In the genomic region with DNA sequence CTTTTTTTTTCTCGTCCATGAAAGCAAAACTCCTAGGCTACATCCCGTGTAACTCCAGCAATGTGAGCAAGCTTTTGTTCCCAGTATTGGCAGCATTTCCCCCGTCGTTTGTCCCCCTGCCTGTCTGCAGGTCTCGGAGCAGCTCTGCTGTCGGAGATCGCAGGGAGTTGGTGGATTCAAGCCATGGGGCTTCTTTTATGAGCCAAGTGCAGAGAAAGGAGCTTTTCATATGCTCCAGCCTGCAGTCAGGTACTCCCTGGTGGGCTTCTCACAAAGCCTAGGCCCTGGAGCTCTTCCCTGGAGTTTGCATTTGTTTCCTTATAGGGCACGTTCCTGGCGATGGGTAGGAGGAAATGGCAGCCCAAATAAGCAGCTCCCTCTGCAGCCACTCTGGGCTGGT, we compare ENCODE assay signal across 20 cellular contexts.
DNase-seq lines count a peak whose midpoint lies in the region; ATAC-seq and TF ChIP-seq lines count a peak whose summit lies in the region.
"Had no signal": no experiment of that assay in that cellular context is flagged by ENCODE, and none has a peak within 500 bp of the region (broad histone marks: within the 10 kb centered on the region; RNA-seq: fewer than 3 reads in every experiment).

No MANE protein-coding gene starts in this region.

- H3K9me3 ChIP-seq in neural progenitor cell (ENCODE audit: low read depth), result no peaks in the 10 kb centered on the region
- H3K9me3 ChIP-seq: esophagus muscularis mucosa had no signal

- peaks cover 23% of the 10 kb centered on the region for H3K4me1 ChIP-seq in neural progenitor cell

- H3K27me3 ChIP-seq in neural progenitor cell, result peaks cover 30% of the 10 kb centered on the region
- H3K27me3 ChIP-seq: cardiac muscle cell, esophagus muscularis mucosa had no signal

- peak overlapping the region; percentile 5 for H3K4me3 ChIP-seq in neural progenitor cell
- H3K4me3 ChIP-seq: cardiac muscle cell, esophagus muscularis mucosa had no signal

- H3K27ac Mint-ChIP-seq in neural progenitor cell (peak overlapping the region; percentile 67), HFFc6 (no peak overlapping the region)
- no peak overlapping the region for H3K27ac Mint-ChIP-seq in activated naive CD4-positive, alpha-beta T cell treated with anti-CD3 and anti-CD28 coated beads, Interleukin-2, amount 50 U/mL, for 72 hours
- H3K27ac Mint-ChIP-seq: activated naive CD8-positive, alpha-beta T cell treated with anti-CD3 and anti-CD28 coated beads, Interleukin-2, amount 50 U/mL, for 24 hours; activated T-helper 17 cell treated with anti-CD3 and anti-CD28 coated beads, Interleukin-2, amount 50 U/mL, for 72 hours; nephron progenitor cell; T-cell had no signal

- H3K36me3 ChIP-seq in neural progenitor cell, result no peaks in the 10 kb centered on the region
- H3K36me3 ChIP-seq: cardiac muscle cell, esophagus muscularis mucosa had no signal

- peaks cover 29% of the 10 kb centered on the region for H3K4me1 Mint-ChIP-seq in neural progenitor cell
- H3K4me1 Mint-ChIP-seq in HFFc6 (ENCODE audit: low read depth), result peaks cover 4% of the 10 kb centered on the region; the same call in 1 of the 2 replicates
- H3K4me1 Mint-ChIP-seq: activated naive CD8-positive, alpha-beta T cell treated with anti-CD3 and anti-CD28 coated beads, Interleukin-2, amount 50 U/mL, for 24 hours; activated T-helper 17 cell treated with anti-CD3 and anti-CD28 coated beads, Interleukin-2, amount 50 U/mL, for 72 hours; T-cell had no signal

- H3F3A ChIP-seq in neural progenitor cell (ENCODE audit: low read depth), result peaks cover 6% of the 10 kb centered on the region

- DNase-seq in ELF-1 (ENCODE audit: low read depth, low spot score) (peak; percentile 92), NCI-H446 treated with DMSO at 0.1 percent for 48 hours (lab: John Stamatoyannopoulos, UW) (peak; percentile 84), hippocampal formation (lab: John Stamatoyannopoulos, UW) (peak; percentile 49 to 69), neural progenitor cell (ENCODE audit: low spot score) (peak; percentile 26), ecto neural progenitor cell (ENCODE audit: low spot score) (no peak), HFFc6 (no peak)
- DNase-seq in activated naive CD4-positive, alpha-beta T cell treated with anti-CD3 and anti-CD28 coated beads, Interleukin-2, amount 50 U/mL, for 72 hours (ENCODE audit: low spot score in 2 of 2), result no peak
- DNase-seq: activated CD4-positive, alpha-beta T cell treated with anti-CD3 and anti-CD28 coated beads for 48 hours; activated naive CD8-positive, alpha-beta T cell treated with anti-CD3 and anti-CD28 coated beads, Interleukin-2, amount 50 U/mL, for 24 hours; NCI-H748 treated with DMSO at 0.1 percent for 48 hours; nephron progenitor cell; PC-3; SHP77 treated with DMSO at 0.1 percent for 48 hours; stimulated activated CD4-positive, alpha-beta T cell treated with anti-CD3 and anti-CD28 coated beads, Interleukin-4, amount 100 ng/mL, for 4 hours; T-cell had no signal

- H3K9me3 Mint-ChIP-seq in neural progenitor cell (no peaks in the 10 kb centered on the region), HFFc6 (no peaks in the 10 kb centered on the region)
- no peaks in the 10 kb centered on the region for H3K9me3 Mint-ChIP-seq in activated naive CD4-positive, alpha-beta T cell treated with anti-CD3 and anti-CD28 coated beads, Interleukin-2, amount 50 U/mL, for 72 hours
- H3K9me3 Mint-ChIP-seq: activated naive CD8-positive, alpha-beta T cell treated with anti-CD3 and anti-CD28 coated beads, Interleukin-2, amount 50 U/mL, for 24 hours; activated T-helper 17 cell treated with anti-CD3 and anti-CD28 coated beads, Interleukin-2, amount 50 U/mL, for 72 hours; nephron progenitor cell; T-cell had no signal

- H3K4me3 Mint-ChIP-seq in neural progenitor cell, result no peak overlapping the region
- H3K4me3 Mint-ChIP-seq in HFFc6, result no peak overlapping the region
- H3K4me3 Mint-ChIP-seq: activated naive CD8-positive, alpha-beta T cell treated with anti-CD3 and anti-CD28 coated beads, Interleukin-2, amount 50 U/mL, for 24 hours; activated T-helper 17 cell treated with anti-CD3 and anti-CD28 coated beads, Interleukin-2, amount 50 U/mL, for 72 hours; nephron progenitor cell; T-cell had no signal

- no peaks in the 10 kb centered on the region for H3K79me2 ChIP-seq in neural progenitor cell (ENCODE audit: low read depth)

- no peak for TF ChIP-seq CTCF in neural progenitor cell (IDR thresholded peaks at IDR 0.05)
- no peak for TF ChIP-seq CTCF in HFFc6 (IDR thresholded peaks at IDR 0.05)

- H3K27ac ChIP-seq in neural progenitor cell, result no peak overlapping the region
- H3K27ac ChIP-seq: C4-2B, cardiac muscle cell, esophagus muscularis mucosa had no signal

- H4K20me1 ChIP-seq in neural progenitor cell (ENCODE audit: low read depth), result no peaks in the 10 kb centered on the region

- ATAC-seq in GM19455 (IDR thresholded peaks at IDR 0.05; ENCODE audit: unreplicated experiment), result no peak
- ATAC-seq in activated naive CD4-positive, alpha-beta T cell treated with anti-CD3 and anti-CD28 coated beads, Interleukin-2, amount 50 U/mL, for 72 hours, result no peak
- ATAC-seq: activated naive CD8-positive, alpha-beta T cell treated with anti-CD3 and anti-CD28 coated beads, Interleukin-2, amount 50 U/mL, for 24 hours; activated T-helper 17 cell treated with anti-CD3 and anti-CD28 coated beads, Interleukin-2, amount 50 U/mL, for 72 hours; PC-3; T-cell had no signal

- H3K4me2 ChIP-seq in neural progenitor cell, result peak overlapping the region; percentile 63

- H3K36me3 Mint-ChIP-seq in neural progenitor cell (no peaks in the 10 kb centered on the region), HFFc6 (ENCODE audit: low read depth) (no peaks in the 10 kb centered on the region)
- no peaks in the 10 kb centered on the region for H3K36me3 Mint-ChIP-seq in activated naive CD4-positive, alpha-beta T cell treated with anti-CD3 and anti-CD28 coated beads, Interleukin-2, amount 50 U/mL, for 72 hours
- H3K36me3 Mint-ChIP-seq: T-cell had no signal

- peak overlapping the region; percentile 99 for H2AFZ ChIP-seq in neural progenitor cell (replicated peaks)

- H3K27me3 Mint-ChIP-seq in neural progenitor cell (ENCODE audit: insufficient read depth, low read depth) (peaks cover 2% of the 10 kb centered on the region), HFFc6 (ENCODE audit: insufficient read depth) (peaks cover 24% of the 10 kb centered on the region)

- H3K9ac ChIP-seq in neural progenitor cell, result no peak overlapping the region

Comparison
In these comparisons a context has a peak if more than half of its experiments do, and no peak if none do; other contexts are left out.
1. DNase-seq: peak in ELF-1 (single experiment), NCI-H446 treated with DMSO at 0.1 percent for 48 hours (single experiment), hippocampal formation (2 of 2) and neural progenitor cell (single experiment); none in activated naive CD4-positive, alpha-beta T cell treated with anti-CD3 and anti-CD28 coated beads, Interleukin-2, amount 50 U/mL, for 72 hours (0 of 2), ecto neural progenitor cell (single experiment) and HFFc6 (single experiment).